ENCODE assay signal across 34 cellular contexts in the genomic region with DNA sequence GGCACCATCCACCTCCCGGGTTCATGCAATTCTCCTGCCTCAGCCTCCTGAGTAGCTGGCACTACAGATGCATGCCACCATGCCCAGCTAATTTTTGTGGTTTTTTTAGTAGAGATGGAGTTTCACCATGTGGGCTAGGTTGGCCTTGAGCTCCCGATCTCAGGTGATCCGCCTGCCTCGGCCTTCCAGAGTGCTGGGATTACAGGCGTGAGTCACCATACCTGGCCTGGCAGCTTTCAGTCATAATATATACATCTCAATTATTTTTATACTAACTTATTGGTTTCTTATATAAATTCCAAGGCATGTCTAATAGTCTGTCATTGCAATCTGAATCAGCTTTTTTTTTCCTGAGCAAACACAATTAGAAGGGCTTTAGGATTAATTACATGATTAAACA.
"Had no signal": no experiment of that assay in that cellular context is flagged by ENCODE, and none has a peak within 500 bp of the region (broad histone marks: within the 10 kb centered on the region; RNA-seq: fewer than 3 reads in every experiment).

No MANE protein-coding gene starts in this region.

- H3K27ac ChIP-seq: KMS-11 had no signal

- H3K4me2 ChIP-seq: KMS-11 had no signal

- H3K9me3 ChIP-seq: MG63 had no signal

- DNase-seq: Karpas-422, Kasumi-1, MG63, MM.1S, MV-4-11, NCI-H1048, NCI-H1092, NCI-H1092 treated with DMSO at 0.1 percent for 48 hours, NCI-H1105, NCI-H1105 treated with DMSO at 0.1 percent for 48 hours, NCI-H1417, NCI-H1417 treated with DMSO at 0.1 percent for 48 hours, NCI-H1436, NCI-H1436 treated with DMSO at 0.1 percent for 48 hours, NCI-H146, NCI-H1694, NCI-H1694 treated with DMSO at 0.1 percent for 48 hours, NCI-H187, NCI-H187 treated with DMSO at 0.1 percent for 48 hours, NCI-H1930, NCI-H2029, NCI-H2029 treated with DMSO at 0.1 percent for 48 hours, NCI-H2081, NCI-H2081 treated with DMSO at 0.1 percent for 48 hours, NCI-H2107, NCI-H2171, NCI-H2171 treated with DMSO at 0.1 percent for 48 hours, NCI-H2227 treated with DMSO at 0.1 percent for 48 hours, NCI-H226, NCI-H345, NCI-H446, NCI-H446 treated with DMSO at 0.1 percent for 48 hours, NCI-H510A had no signal

- H3K27me3 ChIP-seq: MG63 had no signal

- H3K4me3 ChIP-seq: MG63 had no signal

- H3K36me3 ChIP-seq: MG63 had no signal

- H3K9ac ChIP-seq: KMS-11 had no signal
